Comparison of ENCODE assay signal across 23 cellular contexts in genomic region chr12:11685716-11686115, GRCh38. TPM values are rescaled to one million over a fixed set of nuclear protein-coding genes. Genes with fewer than 3 reads are reported as not detected.
DNase-seq lines count a peak whose midpoint lies in the region; ATAC-seq, FAIRE-seq and TF ChIP-seq lines count a peak whose summit lies in the region.
"Had no signal": no experiment of that assay in that cellular context is flagged by ENCODE, and none has a peak within 500 bp of the region (broad histone marks: within the 10 kb centered on the region; RNA-seq: fewer than 3 reads in every experiment).

No MANE protein-coding gene starts in this region.

- dilution Hi-C loops in IMR-90 (cut with HindIII; ENCODE audit: low sequenced_read_pairs, unreplicated experiment): no loop called here

- TF ChIP-seq CTCF in IMR-90 (conservative IDR thresholded peaks at IDR 0.05; ENCODE audit: low read depth, low read length) (no peak), chondrocyte (IDR thresholded peaks at IDR 0.05) (no peak), heart right ventricle (IDR thresholded peaks at IDR 0.05) (no peak), kidney (IDR thresholded peaks at IDR 0.05; ENCODE audit: borderline replicate concordance, extremely low read depth, insufficient read depth) (no peak)

- TF ChIP-seq RAD21 in IMR-90 (IDR thresholded peaks at IDR 0.05; ENCODE audit: low read length): no peak

- H3K27ac ChIP-seq in IMR-90 (ENCODE audit: insufficient read depth, low read length) (no peak overlapping the region), mesenchymal stem cell (ENCODE audit: low read length, poor library complexity, severe bottlenecking) (no peak overlapping the region), heart right ventricle (no peak overlapping the region), kidney (ENCODE audit: low read depth in 2 of 2, low read length in 2 of 2) (no peak overlapping the region)
- H3K27ac ChIP-seq: SK-N-MC had no signal

- H3K27me3 ChIP-seq in IMR-90 (ENCODE audit: control insufficient read depth, insufficient read depth, low read length) (no peaks in the 10 kb centered on the region), mesenchymal stem cell (ENCODE audit: control insufficient read depth in 1 of 2, insufficient read depth in 1 of 2, low read length in 2 of 2) (no peaks in the 10 kb centered on the region), heart right ventricle (no peaks in the 10 kb centered on the region)

- H3K4me2 ChIP-seq in IMR-90 (ENCODE audit: low read depth, low read length) (peak overlapping the region; percentile 64; the same call in 1 of the 2 replicates), mesenchymal stem cell (ENCODE audit: low read length, poor library complexity, severe bottlenecking) (no peak overlapping the region)

- H3K9me1 ChIP-seq in IMR-90 (ENCODE audit: insufficient read depth, low read length): peaks cover 26% of the 10 kb centered on the region

- no CpG with 5 or more reads among the region's 2 CpGs for WGBS in IMR-90 (ENCODE audit: extremely low coverage in 2 of 2, insufficient read length in 1 of 2), 2 experiments
- no CpG with 5 or more reads among the region's 2 CpGs for WGBS in mesenchymal stem cell
- 79 to 90% methylated on average over 2 of the region's 2 CpGs for WGBS in heart right ventricle, 2 donors

- no peak overlapping the region for H3K56ac ChIP-seq in IMR-90 (ENCODE audit: extremely low read depth, insufficient read depth, low read length)

- H3K79me1 ChIP-seq in IMR-90 (ENCODE audit: low read depth in 1 of 2, low read length in 2 of 2) (peaks cover 34 to 65% of the 10 kb centered on the region in 2 experiments), mesenchymal stem cell (replicated peaks; ENCODE audit: low read length, poor library complexity, severe bottlenecking) (peaks cover 14% of the 10 kb centered on the region)

- CTCF ChIA-PET in IMR-90 (lab: Yijun Ruan, JAX): interaction anchor here (0.6 to 1.2 kb wide), 2 partner anchors 19 to 45 kb away, joined by 3 to 5 read pairs; no protein-coding TSS in a partner anchor

- H3K9me3 ChIP-seq in IMR-90 (ENCODE audit: control insufficient read depth, insufficient read depth, low read length): no peaks in the 10 kb centered on the region
- H3K9me3 ChIP-seq in mesenchymal stem cell (ENCODE audit: control insufficient read depth, low read length): no peaks in the 10 kb centered on the region
- H3K9me3 ChIP-seq in heart right ventricle: peaks cover 0 to 4% (median 0%) of the 10 kb centered on the region in 11 donors
- H3K9me3 ChIP-seq in kidney (ENCODE audit: control insufficient read depth in 1 of 2, low read length in 2 of 2): no peaks in the 10 kb centered on the region

- H3K27me3 Mint-ChIP-seq in chondrocyte (ENCODE audit: low read depth): no peaks in the 10 kb centered on the region
- H3K27me3 Mint-ChIP-seq: IgD-negative memory B cell had no signal

- intact Hi-C loops in IMR-90 (cut with micrococcal nuclease): no loop called here
- intact Hi-C loops in heart right ventricle (cut with DNase I): no loop called here
- intact Hi-C loops in kidney (cut with DNase I): no loop called here

- H2AK9ac ChIP-seq in IMR-90 (replicated peaks; ENCODE audit: low read depth, low read length, poor library complexity): no peak overlapping the region

- peak overlapping the region; percentile 79 for H2BK5ac ChIP-seq in IMR-90 (ENCODE audit: low read depth, low read length, poor library complexity, severe bottlenecking)
- H2BK5ac ChIP-seq in mesenchymal stem cell (ENCODE audit: low read depth, low read length, poor library complexity, severe bottlenecking): no peak overlapping the region

- H3K4ac ChIP-seq in IMR-90 (ENCODE audit: low read depth, low read length) (no peak overlapping the region; the same call in 1 of the 2 replicates), mesenchymal stem cell (ENCODE audit: low read depth in 1 of 2, low read length in 2 of 2) (no peak overlapping the region)

- no peak overlapping the region for H2BK15ac ChIP-seq in IMR-90 (ENCODE audit: low read depth, low read length)
- H2BK15ac ChIP-seq in mesenchymal stem cell (ENCODE audit: low read depth, poor library complexity, severe bottlenecking): no peak overlapping the region

- H3K23ac ChIP-seq in IMR-90 (ENCODE audit: low read depth, low read length) (no peak overlapping the region), mesenchymal stem cell (ENCODE audit: low read length in 2 of 2) (no peak overlapping the region)

- BruUV-seq in IMR-90 (replicated peaks; lab: Mats Ljungman, UMichigan): no TSS peak

- H3K9ac ChIP-seq in IMR-90 (ENCODE audit: low read depth, low read length): no peak overlapping the region
- no peak overlapping the region for H3K9ac ChIP-seq in mesenchymal stem cell (ENCODE audit: low read length)
- H3K9ac ChIP-seq in kidney (ENCODE audit: low read length in 2 of 2): no peak overlapping the region

- no peak for TF ChIP-seq POLR2A in IMR-90 (IDR thresholded peaks at IDR 0.05; ENCODE audit: low read depth, low read length)

- H4K8ac ChIP-seq in IMR-90 (ENCODE audit: low read depth in 2 of 2, low read length in 2 of 2) (no peak overlapping the region), mesenchymal stem cell (ENCODE audit: low read length) (no peak overlapping the region)

- no peaks in the 10 kb centered on the region for H3K9me3 Mint-ChIP-seq in chondrocyte (ENCODE audit: low read depth)
- H3K9me3 Mint-ChIP-seq: IgD-negative memory B cell had no signal

- H2BK120ac ChIP-seq in IMR-90 (ENCODE audit: low read depth, low read length) (no peak overlapping the region), mesenchymal stem cell (ENCODE audit: low read depth, low read length) (no peak overlapping the region)

- peaks cover 3% of the 10 kb centered on the region for H3K36me3 Mint-ChIP-seq in chondrocyte (ENCODE audit: low read depth)

- peaks cover 27% of the 10 kb centered on the region for H4K20me1 ChIP-seq in IMR-90 (ENCODE audit: insufficient read depth, low read length)

- ATAC-seq in IMR-90 (ENCODE audit: low read depth): peak; percentile 77
- no peak for ATAC-seq in heart right ventricle

- no peak overlapping the region for H2AK5ac ChIP-seq in IMR-90 (ENCODE audit: low read depth, low read length)
- H2AK5ac ChIP-seq in mesenchymal stem cell (ENCODE audit: low read length, severe bottlenecking): no peak overlapping the region

- no peak overlapping the region for H2BK12ac ChIP-seq in mesenchymal stem cell (ENCODE audit: low read length in 2 of 2)

- in situ Hi-C loops in IMR-90 (cut with MboI; ENCODE audit: low sequenced_read_pairs): no loop called here

- peak; percentile 66 for DNase-seq in IMR-90
- no peak for DNase-seq in chondrocyte (ENCODE audit: low spot score)
- DNase-seq in mesenchymal stem cell: peak; percentile 55
- DNase-seq in smooth muscle cell of the brain vasculature (ENCODE audit: low read depth, low spot score): peak; percentile 3
- no peak for DNase-seq in heart right ventricle
- DNase-seq in EL: no peak
- DNase-seq in kidney: no peak
- DNase-seq in cerebellar cortex (ENCODE audit: low spot score): no peak
- DNase-seq: ACHN, DMS79 treated with DMSO at 0.1 percent for 48 hours, HCEC 1CT, Karpas-422, NCI-H1048, NCI-H1436 treated with DMSO at 0.1 percent for 48 hours, NCI-H2029 treated with DMSO at 0.1 percent for 48 hours, NCI-H2171 treated with DMSO at 0.1 percent for 48 hours, NCI-H446 treated with DMSO at 0.1 percent for 48 hours, Right ventricle myocardium superior had no signal

- no peak overlapping the region for H3K4me3 Mint-ChIP-seq in chondrocyte (ENCODE audit: unreplicated experiment)

- no peak overlapping the region for H2AFZ ChIP-seq in IMR-90 (replicated peaks; ENCODE audit: low read length, poor library complexity)
- no peak overlapping the region for H2AFZ ChIP-seq in mesenchymal stem cell (ENCODE audit: low read depth, low read length)

- FAIRE-seq in kidney (lab: Jason Lieb, UNC): no peak
- FAIRE-seq: G401.6, HTR-8/SVneo, RCC 7860 had no signal

- H3K14ac ChIP-seq in IMR-90 (replicated peaks; ENCODE audit: low read depth, low read length) (no peak overlapping the region), mesenchymal stem cell (ENCODE audit: low read length in 2 of 2) (no peak overlapping the region)

- H2BK20ac ChIP-seq in IMR-90 (ENCODE audit: low read depth, low read length): no peak overlapping the region

- no peak overlapping the region; the same call in 1 of the 2 replicates for H4K5ac ChIP-seq in IMR-90 (ENCODE audit: low read depth, low read length)

- peak overlapping the region; percentile 64 for H3K27ac Mint-ChIP-seq in chondrocyte (ENCODE audit: unreplicated experiment)

- no peak overlapping the region for H4K91ac ChIP-seq in IMR-90 (ENCODE audit: insufficient read depth, low read depth, low read length)
- H4K91ac ChIP-seq in mesenchymal stem cell (ENCODE audit: low read length): no peak overlapping the region

- H3K18ac ChIP-seq in IMR-90 (ENCODE audit: low read depth, low read length) (no peak overlapping the region), mesenchymal stem cell (ENCODE audit: low read depth in 1 of 2, low read length in 2 of 2) (no peak overlapping the region)

- no peak overlapping the region for H3K4me3 ChIP-seq in IMR-90 (ENCODE audit: insufficient read depth, low read depth, low read length)
- no peak overlapping the region for H3K4me3 ChIP-seq in mesenchymal stem cell (ENCODE audit: insufficient read depth in 1 of 2, low read depth in 1 of 2, low read length in 2 of 2)
- no peak overlapping the region for H3K4me3 ChIP-seq in heart right ventricle
- no peak overlapping the region for H3K4me3 ChIP-seq in kidney (ENCODE audit: low read length in 2 of 2)
- H3K4me3 ChIP-seq: SK-N-MC had no signal

- POLR2A ChIA-PET in IMR-90 (lab: Charles Lee; ENCODE audit: unreplicated experiment): no interaction called here

- peaks cover 67% of the 10 kb centered on the region for H3K4me1 Mint-ChIP-seq in chondrocyte (ENCODE audit: low read depth)

- peaks cover 18% of the 10 kb centered on the region for H3K4me1 ChIP-seq in IMR-90 (ENCODE audit: control insufficient read depth, insufficient read depth, low read length)
- H3K4me1 ChIP-seq in mesenchymal stem cell (ENCODE audit: control insufficient read depth, insufficient read depth, low read depth, low read length): peaks cover 8% of the 10 kb centered on the region
- peaks cover 0 to 69% (median 31%) of the 10 kb centered on the region in 9 donors for H3K4me1 ChIP-seq in heart right ventricle
- H3K4me1 ChIP-seq in kidney (ENCODE audit: control insufficient read depth in 1 of 2, insufficient read depth in 1 of 2, low read depth in 1 of 2, low read length in 2 of 2): peaks cover 5 to 12% of the 10 kb centered on the region in 2 donors

- 0 out of 2 replicates have a peak, but pooled peaks cover 1% of the 10 kb centered on the region for H3K36me3 ChIP-seq in IMR-90 (ENCODE audit: control insufficient read depth, insufficient read depth, low read length)
- no peaks in the 10 kb centered on the region for H3K36me3 ChIP-seq in mesenchymal stem cell (ENCODE audit: control insufficient read depth in 1 of 2, insufficient read depth in 2 of 2, low read depth in 1 of 2, low read length in 2 of 2)
- no peaks in the 10 kb centered on the region for H3K36me3 ChIP-seq in heart right ventricle
- H3K36me3 ChIP-seq in kidney (ENCODE audit: control insufficient read depth in 1 of 2, insufficient read depth in 2 of 2, low read length in 2 of 2): no peaks in the 10 kb centered on the region

RNA-seq across cellular contexts. Expression of gene ETV6, which starts 36.2 kb away (rescaled TPM):
- total RNA-seq in IMR-90 (2012; rRNA removed) (9.4 and 9.9 TPM in 2 replicates), chondrocyte (30.4 to 37.8 TPM (median 33.4 TPM) in 3 replicates), heart right ventricle (10 to 100 TPM in 9 of 10 donors, 1 to 10 TPM in 1; 8.5 to 33.5 (median 15.9) TPM), kidney (59.8 TPM)
- polyA plus RNA-seq in IMR-90 (2012; rRNA removed) (8.4 and 8.6 TPM in 2 replicates), heart right ventricle (1 to 10 TPM; 2.7 to 4.8 TPM), kidney (ENCODE audit: insufficient read depth, low read depth, low replicate concordance) (5.2 TPM)
- polyA plus RNA-seq in IMR-90 (2012; cell fraction: cytosol; rRNA removed): 2.6 and 2.7 TPM in 2 replicates
- 20.3 and 40.4 TPM in 2 replicates for polyA plus RNA-seq in IMR-90 (2012; cell fraction: nucleus; rRNA removed; ENCODE audit: low replicate concordance)
- 10.9 TPM for polyA plus RNA-seq in mesenchymal stem cell (2013, experiment 1 of 2)
- polyA plus RNA-seq in mesenchymal stem cell (2013, experiment 2 of 2): 10.4 TPM

Comparison
In these comparisons a context has a peak if more than half of its experiments do, and no peak if none do; other contexts are left out.
1. DNase-seq: peak in IMR-90 (single experiment), mesenchymal stem cell (single experiment) and smooth muscle cell of the brain vasculature (single experiment); none in chondrocyte (single experiment), heart right ventricle (0 of 2), EL (single experiment), kidney (single experiment) and cerebellar cortex (single experiment).